In genomic region chr17:56679148-56679766, GRCh38 we compare ENCODE assay signal across 8 cellular contexts.
DNase-seq lines count a peak whose midpoint lies in the region; ATAC-seq and TF ChIP-seq lines count a peak whose summit lies in the region.

No MANE protein-coding gene starts in this region.

- H3K9me3 ChIP-seq in breast epithelium, result no peaks in the 10 kb centered on the region
- no peaks in the 10 kb centered on the region for H3K9me3 ChIP-seq in thoracic aorta

- intact Hi-C loops in breast epithelium (cut with DNase I; ENCODE audit: low total_unique reads), result no loop called here

- TF ChIP-seq CTCF in breast epithelium (IDR thresholded peaks at IDR 0.05) (peak; percentile 55 to 63 (median 56)), thoracic aorta (IDR thresholded peaks at IDR 0.05) (peak; percentile 39)

- no peak for TF ChIP-seq POLR2A in breast epithelium (IDR thresholded peaks at IDR 0.05)

- ATAC-seq in activated T-cell treated with anti-CD3 and anti-CD28 coated beads, Interleukin-2, amount 50 U/mL, for 4 hours, result peak; percentile 53 to 56
- ATAC-seq in thoracic aorta (ENCODE audit: insufficient number of reproducible peaks, low FRiP score, low read depth), result no peak

- H3K4me1 ChIP-seq in breast epithelium (no peaks in the 10 kb centered on the region), thoracic aorta (ENCODE audit: control insufficient read depth in 1 of 2, low read depth in 2 of 2) (peaks cover 3 to 8% of the 10 kb centered on the region in 2 donors)

- H3K27ac ChIP-seq in breast epithelium (no peak overlapping the region), thoracic aorta (no peak overlapping the region)

- no peaks in the 10 kb centered on the region for H3K9me3 Mint-ChIP-seq in activated T-cell treated with anti-CD3 and anti-CD28 coated beads, Interleukin-2, amount 50 U/mL, for 4 hours

- peaks cover 42% of the 10 kb centered on the region for H3K27me3 Mint-ChIP-seq in activated T-cell treated with anti-CD3 and anti-CD28 coated beads, Interleukin-2, amount 50 U/mL, for 4 hours (ENCODE audit: low read depth)

- H3K36me3 ChIP-seq in breast epithelium, result no peaks in the 10 kb centered on the region
- H3K36me3 ChIP-seq in thoracic aorta, result no peaks in the 10 kb centered on the region

- H3K4me3 Mint-ChIP-seq in activated T-cell treated with anti-CD3 and anti-CD28 coated beads, Interleukin-2, amount 50 U/mL, for 4 hours, result peak overlapping the region; percentile 72

- peaks cover 0 to 29% of the 10 kb centered on the region in 2 donors for H3K27me3 ChIP-seq in breast epithelium
- no peaks in the 10 kb centered on the region for H3K27me3 ChIP-seq in thoracic aorta (replicated peaks; ENCODE audit: insufficient read depth)

- peak overlapping the region; percentile 15 to 62 (median 44) for H3K4me3 ChIP-seq in breast epithelium
- peak overlapping the region; percentile 46 for H3K4me3 ChIP-seq in thoracic aorta

- no peak for DNase-seq in activated T-cell treated with anti-CD3 and anti-CD28 coated beads, Interleukin-2, amount 50 U/mL, for 4 hours
- no peak for DNase-seq in activated T-cell treated with anti-CD3 and anti-CD28 coated beads, Interleukin-2, amount 50 U/mL, for 48 hours
- DNase-seq in NCI-H1092 treated with DMSO at 0.1 percent for 48 hours (lab: John Stamatoyannopoulos, UW) (peak; percentile 51), breast epithelium (ENCODE audit: low spot score in 2 of 2) (no peak), islet precursor cell (peak; percentile 73), thoracic aorta (ENCODE audit: low spot score) (no peak), mucosa of gallbladder (ENCODE audit: low spot score) (no peak), activated gamma-delta T cell treated with Interleukin-2 at 50 U/mL for 16 hours (no peak)

- no peaks in the 10 kb centered on the region for H3K36me3 Mint-ChIP-seq in activated T-cell treated with anti-CD3 and anti-CD28 coated beads, Interleukin-2, amount 50 U/mL, for 4 hours (ENCODE audit: insufficient read depth)

- H3K4me1 Mint-ChIP-seq in activated T-cell treated with anti-CD3 and anti-CD28 coated beads, Interleukin-2, amount 50 U/mL, for 4 hours (ENCODE audit: low read depth), result peaks cover 21% of the 10 kb centered on the region

Comparison
In these comparisons a context has a peak if more than half of its experiments do, and no peak if none do; other contexts are left out.
1. DNase-seq: peak in NCI-H1092 treated with DMSO at 0.1 percent for 48 hours (single experiment) and islet precursor cell (single experiment); none in activated T-cell treated with anti-CD3 and anti-CD28 coated beads, Interleukin-2, amount 50 U/mL, for 4 hours (single experiment), activated T-cell treated with anti-CD3 and anti-CD28 coated beads, Interleukin-2, amount 50 U/mL, for 48 hours (0 of 2), breast epithelium (0 of 2), thoracic aorta (single experiment), mucosa of gallbladder (single experiment) and activated gamma-delta T cell treated with Interleukin-2 at 50 U/mL for 16 hours (single experiment).